ENCODE assay signal across 8 cellular contexts in the genomic region with DNA sequence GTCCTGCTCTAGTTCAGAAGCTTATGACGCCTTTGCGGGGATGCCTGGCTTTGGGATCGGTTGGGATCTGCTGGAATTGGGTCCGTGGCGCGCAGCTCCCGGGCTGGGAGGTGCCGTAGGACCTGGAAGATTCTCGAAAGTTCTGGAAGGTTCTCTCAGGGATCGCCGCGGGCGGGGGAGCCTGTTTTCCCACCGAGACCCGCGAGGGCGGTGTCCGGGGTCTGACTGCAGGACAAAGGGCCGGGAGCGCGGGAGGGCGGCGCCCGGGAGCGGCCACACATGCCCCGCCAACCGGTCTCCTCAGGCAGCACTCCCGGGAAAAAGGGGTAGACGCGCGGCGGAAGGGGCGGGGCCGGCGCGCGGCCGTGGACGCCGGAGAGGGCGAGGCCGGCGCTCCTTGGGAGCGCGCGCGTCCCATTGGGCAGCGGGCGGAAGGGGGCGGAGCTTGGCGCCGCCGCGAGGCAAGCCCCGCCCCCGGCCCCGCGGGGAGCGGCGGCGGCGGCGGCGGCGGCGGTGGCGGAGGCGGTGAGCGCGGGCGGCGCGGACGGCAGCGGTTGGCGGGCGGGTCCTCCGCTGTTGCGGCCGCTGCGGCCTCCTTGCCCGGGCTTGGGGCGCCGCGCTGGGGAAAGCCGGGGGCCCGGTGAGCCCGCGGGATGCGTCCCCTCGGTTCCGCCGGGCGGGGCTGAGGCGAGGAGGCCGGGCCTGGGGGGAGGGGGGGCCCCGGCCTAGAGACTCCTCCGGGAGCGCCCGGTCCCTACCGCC. TPM values are rescaled to one million over a fixed set of nuclear protein-coding genes. Genes with fewer than 3 reads are reported as not detected.
A peak's percentile ranks its signal among the peaks of the same experiment; 100 is the strongest.
DNase-seq lines count a peak whose midpoint lies in the region; ATAC-seq and TF ChIP-seq lines count a peak whose summit lies in the region.

No MANE protein-coding gene starts in this region.

- no peaks in the 10 kb centered on the region for H3K9me3 Mint-ChIP-seq in activated T-helper 1 cell treated with anti-CD3 and anti-CD28 coated beads, Interleukin-12 subunit alpha, Interleukin-12 subunit beta, Interleukin-2, Interleukin-4 antibody, amounts not matched to agents 30 ng/mL and 10 ng/mL and 1 ng/mL, durations not matched to agents 14 hours and 24 hours and 36 hours
- H3K9me3 Mint-ChIP-seq in naive thymus-derived CD8-positive, alpha-beta T cell = no peaks in the 10 kb centered on the region
- no peaks in the 10 kb centered on the region for H3K9me3 Mint-ChIP-seq in stimulated activated naive B cell treated with anti-CD40 and anti-IgM and Interleukin-4, amounts not matched to agents 10 μg/mL and 1 μg/mL and 100 μg/mL, for 72 hours

- H3K27ac ChIP-seq in Panc1 (ENCODE audit: low read length) (peak overlapping the region; percentile 90), fibroblast of lung (ENCODE audit: insufficient read depth, low read length) (peak overlapping the region; percentile 40)

- TF ChIP-seq CTCF in Panc1 (IDR thresholded peaks at IDR 0.05) = no peak
- no peak for TF ChIP-seq CTCF in fibroblast of lung (conservative IDR thresholded peaks at IDR 0.05 in 1 of 2, IDR thresholded peaks at IDR 0.05 in 1 of 2; ENCODE audit: low read depth in 1 of 2, low read length in 2 of 2)

- peak; percentile 92 for DNase-seq in DMS53 (lab: John Stamatoyannopoulos, UW)
- peak; percentile 64 for DNase-seq in KG1 (lab: John Stamatoyannopoulos, UW)
- DNase-seq in Panc1 (ENCODE audit: low read depth, low spot score) = no peak
- DNase-seq in activated T-helper 1 cell treated with anti-CD3 and anti-CD28 coated beads, Interleukin-12 subunit alpha, Interleukin-12 subunit beta, Interleukin-2, Interleukin-4 antibody, amounts not matched to agents 30 ng/mL and 10 ng/mL and 1 ng/mL, durations not matched to agents 14 hours and 24 hours and 36 hours (ENCODE audit: low spot score) = peak; percentile 85
- peak; percentile 81 to 84 for DNase-seq in fibroblast of lung (ENCODE audit: low read depth in 2 of 2)
- peak; percentile 64 to 90 (median 81) for DNase-seq in naive thymus-derived CD8-positive, alpha-beta T cell
- DNase-seq in stimulated activated naive B cell treated with anti-CD40 and anti-IgM and Interleukin-4, amounts not matched to agents 10 μg/mL and 1 μg/mL and 100 μg/mL, for 72 hours = peak; percentile 78

- POLR2A ChIA-PET in Panc1 (lab: Charles Lee) = no interaction called here
- POLR2A ChIA-PET in naive thymus-derived CD8-positive, alpha-beta T cell (lab: Charles Lee) = interaction anchor here (0.5 to 1.6 kb wide), 13 partner anchors 9 to 445 kb away, joined by 3 to 16 read pairs (median 3); partner anchors contain the start of genes CIRBP, FAM174C and NDUFS7

- intact Hi-C loops in Panc1 (cut with micrococcal nuclease; ENCODE audit: unreplicated experiment) = no loop called here
- intact Hi-C loops in activated T-helper 1 cell treated with anti-CD3 and anti-CD28 coated beads, Interleukin-12 subunit alpha, Interleukin-12 subunit beta, Interleukin-2, Interleukin-4 antibody, amounts not matched to agents 30 ng/mL and 10 ng/mL and 1 ng/mL, durations not matched to agents 14 hours and 24 hours and 36 hours (cut with micrococcal nuclease) = loop anchor here (1.0 to 2.0 kb wide), 3 partner anchors 29 to 79 kb away; partner anchors contain the start of genes DAZAP1, FAM174C and NDUFS7

- H3K27ac Mint-ChIP-seq in activated T-helper 1 cell treated with anti-CD3 and anti-CD28 coated beads, Interleukin-12 subunit alpha, Interleukin-12 subunit beta, Interleukin-2, Interleukin-4 antibody, amounts not matched to agents 30 ng/mL and 10 ng/mL and 1 ng/mL, durations not matched to agents 14 hours and 24 hours and 36 hours = peak overlapping the region; percentile 84
- peak overlapping the region; percentile 61 to 93 (median 84) for H3K27ac Mint-ChIP-seq in naive thymus-derived CD8-positive, alpha-beta T cell
- H3K27ac Mint-ChIP-seq in stimulated activated naive B cell treated with anti-CD40 and anti-IgM and Interleukin-4, amounts not matched to agents 10 μg/mL and 1 μg/mL and 100 μg/mL, for 72 hours = peak overlapping the region; percentile 92

- in situ Hi-C loops in Panc1 (cut with HindIII; ENCODE audit: low pct_unique_long_range_greater_than_20kb, low sequenced_read_pairs) = no loop called here

- H3K27me3 Mint-ChIP-seq in activated T-helper 1 cell treated with anti-CD3 and anti-CD28 coated beads, Interleukin-12 subunit alpha, Interleukin-12 subunit beta, Interleukin-2, Interleukin-4 antibody, amounts not matched to agents 30 ng/mL and 10 ng/mL and 1 ng/mL, durations not matched to agents 14 hours and 24 hours and 36 hours (ENCODE audit: insufficient read depth) = peaks cover 6% of the 10 kb centered on the region
- no peaks in the 10 kb centered on the region for H3K27me3 Mint-ChIP-seq in naive thymus-derived CD8-positive, alpha-beta T cell
- H3K27me3 Mint-ChIP-seq in stimulated activated naive B cell treated with anti-CD40 and anti-IgM and Interleukin-4, amounts not matched to agents 10 μg/mL and 1 μg/mL and 100 μg/mL, for 72 hours = no peaks in the 10 kb centered on the region

- H3K9me3 ChIP-seq in Panc1 (ENCODE audit: control insufficient read depth, insufficient read depth, low read depth, low read length) (no peaks in the 10 kb centered on the region), fibroblast of lung (ENCODE audit: control insufficient read depth, insufficient read depth, low read depth, low read length) (no peaks in the 10 kb centered on the region)

- peak overlapping the region; percentile 88 for H3K4me3 Mint-ChIP-seq in activated T-helper 1 cell treated with anti-CD3 and anti-CD28 coated beads, Interleukin-12 subunit alpha, Interleukin-12 subunit beta, Interleukin-2, Interleukin-4 antibody, amounts not matched to agents 30 ng/mL and 10 ng/mL and 1 ng/mL, durations not matched to agents 14 hours and 24 hours and 36 hours
- peak overlapping the region; percentile 87 to 96 (median 92) for H3K4me3 Mint-ChIP-seq in naive thymus-derived CD8-positive, alpha-beta T cell
- peak overlapping the region; percentile 90 to 99 for H3K4me3 Mint-ChIP-seq in stimulated activated naive B cell treated with anti-CD40 and anti-IgM and Interleukin-4, amounts not matched to agents 10 μg/mL and 1 μg/mL and 100 μg/mL, for 72 hours

- H4K20me1 ChIP-seq in fibroblast of lung (ENCODE audit: control insufficient read depth, extremely low read depth, insufficient read depth, low read length) = no peaks in the 10 kb centered on the region

- H3K9ac ChIP-seq in fibroblast of lung (ENCODE audit: insufficient read depth, low read length) = peak overlapping the region; percentile 68

- peak overlapping the region; percentile 84 for H3K4me2 ChIP-seq in fibroblast of lung (ENCODE audit: extremely low read depth, insufficient read depth, low read length)

- H3K4me1 ChIP-seq in Panc1 (ENCODE audit: control insufficient read depth, insufficient read depth, low read length) (peaks cover 13% of the 10 kb centered on the region), fibroblast of lung (ENCODE audit: control insufficient read depth, extremely low read depth, insufficient read depth, low read length) (no peaks in the 10 kb centered on the region)

- peaks cover 4% of the 10 kb centered on the region for H3K79me2 ChIP-seq in fibroblast of lung (ENCODE audit: control insufficient read depth, insufficient read depth, low read length)

- BruUV-seq in Panc1 (replicated peaks; lab: Mats Ljungman, UMichigan) = no TSS peak

- H3K27me3 ChIP-seq in Panc1 (ENCODE audit: control insufficient read depth, insufficient read depth, low read length) (no peaks in the 10 kb centered on the region), fibroblast of lung (ENCODE audit: control insufficient read depth, insufficient read depth, low read length) (no peaks in the 10 kb centered on the region)

- peak overlapping the region; percentile 61 to 70 for H3K4me3 ChIP-seq in Panc1 (ENCODE audit: low read depth in 2 of 2, low read length in 2 of 2)
- peak overlapping the region; percentile 70 to 82 (median 74) for H3K4me3 ChIP-seq in fibroblast of lung (replicated peaks in 1 of 4; ENCODE audit: control extremely low read depth in 1 of 4, insufficient read depth in 1 of 4, low read depth in 3 of 4, low read length in 4 of 4)

- H3K4me1 Mint-ChIP-seq in activated T-helper 1 cell treated with anti-CD3 and anti-CD28 coated beads, Interleukin-12 subunit alpha, Interleukin-12 subunit beta, Interleukin-2, Interleukin-4 antibody, amounts not matched to agents 30 ng/mL and 10 ng/mL and 1 ng/mL, durations not matched to agents 14 hours and 24 hours and 36 hours (ENCODE audit: low read depth) = peaks cover 11% of the 10 kb centered on the region
- peaks cover 11 to 25% (median 16%) of the 10 kb centered on the region in 4 donors for H3K4me1 Mint-ChIP-seq in naive thymus-derived CD8-positive, alpha-beta T cell
- peaks cover 14 to 19% of the 10 kb centered on the region in 2 donors for H3K4me1 Mint-ChIP-seq in stimulated activated naive B cell treated with anti-CD40 and anti-IgM and Interleukin-4, amounts not matched to agents 10 μg/mL and 1 μg/mL and 100 μg/mL, for 72 hours

- peak overlapping the region; percentile 52 for H2AFZ ChIP-seq in fibroblast of lung (ENCODE audit: low read length)

- CTCF ChIA-PET in Panc1 (lab: Charles Lee) = no interaction called here

- H3K36me3 ChIP-seq in Panc1 (ENCODE audit: control insufficient read depth, insufficient read depth, low read length) = peaks cover 7% of the 10 kb centered on the region
- H3K36me3 ChIP-seq in fibroblast of lung (ENCODE audit: control insufficient read depth, insufficient read depth, low read length) = peaks cover 3% of the 10 kb centered on the region

- peak; percentile 64 for ATAC-seq in GM21717 (IDR thresholded peaks at IDR 0.05; ENCODE audit: unreplicated experiment)
- ATAC-seq in Panc1 = peak; percentile 99
- peak; percentile 94 to 97 for ATAC-seq in naive thymus-derived CD8-positive, alpha-beta T cell
- ATAC-seq in stimulated activated naive B cell treated with anti-CD40 and anti-IgM and Interleukin-4, amounts not matched to agents 10 μg/mL and 1 μg/mL and 100 μg/mL, for 72 hours (replicated peaks) = peak; percentile 97

- H3K36me3 Mint-ChIP-seq in activated T-helper 1 cell treated with anti-CD3 and anti-CD28 coated beads, Interleukin-12 subunit alpha, Interleukin-12 subunit beta, Interleukin-2, Interleukin-4 antibody, amounts not matched to agents 30 ng/mL and 10 ng/mL and 1 ng/mL, durations not matched to agents 14 hours and 24 hours and 36 hours (ENCODE audit: low read depth) = peaks cover 18% of the 10 kb centered on the region
- peaks cover 0 to 28% (median 10%) of the 10 kb centered on the region in 3 donors for H3K36me3 Mint-ChIP-seq in naive thymus-derived CD8-positive, alpha-beta T cell
- peaks cover 20 to 30% of the 10 kb centered on the region in 2 donors for H3K36me3 Mint-ChIP-seq in stimulated activated naive B cell treated with anti-CD40 and anti-IgM and Interleukin-4, amounts not matched to agents 10 μg/mL and 1 μg/mL and 100 μg/mL, for 72 hours

RNA-seq across cellular contexts. Expression of gene NDUFS7, which starts 29.0 kb away (rescaled TPM):
- total RNA-seq in Panc1 (2021; ENCODE audit: unreplicated experiment) (73.0 TPM), fibroblast of lung (55.0 and 71.2 TPM in 2 replicates)
- 132 TPM for polyA plus RNA-seq in Panc1 (2012; ENCODE audit: insufficient read length)
- 97.9 and 98.8 TPM in 2 replicates for total RNA-seq in activated T-helper 1 cell treated with anti-CD3 and anti-CD28 coated beads, Interleukin-12 subunit alpha, Interleukin-12 subunit beta, Interleukin-2, Interleukin-4 antibody, amounts not matched to agents 30 ng/mL and 10 ng/mL and 1 ng/mL, durations not matched to agents 14 hours and 24 hours and 36 hours
- polyA plus RNA-seq in fibroblast of lung = 29.6 and 30.3 TPM in 2 replicates
- 62.7 and 110 TPM in 2 replicates for polyA plus RNA-seq in fibroblast of lung (2012)
- polyA minus RNA-seq in fibroblast of lung (ENCODE audit: low replicate concordance) = 25.0 and 25.6 TPM in 2 replicates
- total RNA-seq in naive thymus-derived CD8-positive, alpha-beta T cell = 10 to 100 TPM; 65.3 to 74.3 TPM
- 100 to 1,000 TPM; 211 to 233 (median 215) TPM for polyA plus RNA-seq in naive thymus-derived CD8-positive, alpha-beta T cell

RNA-seq across cellular contexts. Expression of gene GAMT, which starts 46.7 kb away (rescaled TPM):
- total RNA-seq in Panc1 (2021; ENCODE audit: unreplicated experiment) (21.2 TPM), fibroblast of lung (31.1 and 44.1 TPM in 2 replicates)
- 52.6 TPM for polyA plus RNA-seq in Panc1 (2012; ENCODE audit: insufficient read length)
- 21.7 and 22.3 TPM in 2 replicates for total RNA-seq in activated T-helper 1 cell treated with anti-CD3 and anti-CD28 coated beads, Interleukin-12 subunit alpha, Interleukin-12 subunit beta, Interleukin-2, Interleukin-4 antibody, amounts not matched to agents 30 ng/mL and 10 ng/mL and 1 ng/mL, durations not matched to agents 14 hours and 24 hours and 36 hours
- polyA plus RNA-seq in fibroblast of lung = 20.0 and 32.6 TPM in 2 replicates
- 34.3 and 61.8 TPM in 2 replicates for polyA plus RNA-seq in fibroblast of lung (2012)
- 69.4 and 75.2 TPM in 2 replicates for polyA minus RNA-seq in fibroblast of lung (ENCODE audit: low replicate concordance)
- 10 to 100 TPM; 14.0 to 18.0 TPM for total RNA-seq in naive thymus-derived CD8-positive, alpha-beta T cell
- polyA plus RNA-seq in naive thymus-derived CD8-positive, alpha-beta T cell = 10 to 100 TPM; 29.4 to 33.6 (median 30.7) TPM

RNA-seq across cellular contexts. Expression of gene DAZAP1, which starts 52.7 kb away (rescaled TPM):
- total RNA-seq in Panc1 (2021; ENCODE audit: unreplicated experiment) (195 TPM), fibroblast of lung (34.9 and 49.5 TPM in 2 replicates)
- 137 TPM for polyA plus RNA-seq in Panc1 (2012; ENCODE audit: insufficient read length)
- total RNA-seq in activated T-helper 1 cell treated with anti-CD3 and anti-CD28 coated beads, Interleukin-12 subunit alpha, Interleukin-12 subunit beta, Interleukin-2, Interleukin-4 antibody, amounts not matched to agents 30 ng/mL and 10 ng/mL and 1 ng/mL, durations not matched to agents 14 hours and 24 hours and 36 hours = 301 and 304 TPM in 2 replicates
- 44.6 and 65.4 TPM in 2 replicates for polyA plus RNA-seq in fibroblast of lung
- 69.9 and 94.0 TPM in 2 replicates for polyA plus RNA-seq in fibroblast of lung (2012)
- polyA minus RNA-seq in fibroblast of lung (ENCODE audit: low replicate concordance) = 72.9 and 84.1 TPM in 2 replicates
- 100 to 1,000 TPM; 166 TPM for total RNA-seq in naive thymus-derived CD8-positive, alpha-beta T cell
- 1 to 10 TPM; 5.9 to 8.5 (median 7.5) TPM for polyA plus RNA-seq in naive thymus-derived CD8-positive, alpha-beta T cell
